8 cellular contexts compared by ENCODE assay signal in the genomic region with DNA sequence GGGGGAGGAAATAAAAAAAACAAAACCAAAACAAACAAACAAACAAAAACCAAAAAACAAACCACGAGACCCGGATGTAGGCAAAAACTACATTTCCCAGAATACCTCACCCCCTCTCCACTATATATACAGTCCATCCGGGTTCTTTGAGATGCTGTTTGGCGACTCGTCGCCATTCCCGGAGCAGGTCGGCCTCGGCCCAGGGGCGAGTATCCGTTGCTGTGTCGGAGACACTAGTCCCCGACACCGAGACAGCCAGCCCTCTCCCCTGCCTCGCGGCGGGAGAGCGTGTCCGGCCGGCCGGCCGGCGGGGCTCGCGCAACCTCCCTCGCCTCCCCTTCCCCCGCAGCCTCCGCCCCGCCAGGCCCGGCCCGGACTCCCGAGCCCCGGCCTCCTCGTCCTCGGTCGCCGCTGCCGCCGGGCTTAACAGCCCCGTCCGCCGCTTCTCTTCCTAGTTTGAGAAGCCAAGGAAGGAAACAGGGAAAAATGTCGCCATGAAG. TPM values are rescaled to one million over a fixed set of nuclear protein-coding genes. Genes with fewer than 3 reads are reported as not detected.
A peak's percentile ranks its signal among the peaks of the same experiment; 100 is the strongest.
DNase-seq lines count a peak whose midpoint lies in the region; ATAC-seq and TF ChIP-seq lines count a peak whose summit lies in the region.

RNF10 (plus strand) TSS at position 154 of the 500 bp plus-strand sequence. CDS start 456 bp downstream, outside the sequence.

- intact Hi-C loops in head of caudate nucleus (cut with DNase I): no loop called here

- no peaks in the 10 kb centered on the region; the same call in 1 of the 2 replicates for H3K27me3 Mint-ChIP-seq in HFFc6 (ENCODE audit: insufficient read depth)
- no peaks in the 10 kb centered on the region for H3K27me3 Mint-ChIP-seq in activated naive CD8-positive, alpha-beta T cell treated with anti-CD3 and anti-CD28 coated beads, Interleukin-2, amount 10 ng/mL, durations not matched to agents 7 days and 5 days

- H3K27me3 ChIP-seq in thoracic aorta (replicated peaks; ENCODE audit: insufficient read depth): no peaks in the 10 kb centered on the region

- DNase-seq in GF-D8 (lab: John Stamatoyannopoulos, UW): peak; percentile 66
- peak; percentile 87 for DNase-seq in HFFc6
- DNase-seq in NCI-H1105 (lab: John Stamatoyannopoulos, UW): peak; percentile 88
- peak; percentile 83 to 91 for DNase-seq in SW 1271 (lab: John Stamatoyannopoulos, UW)
- peak; percentile 75 for DNase-seq in activated naive CD8-positive, alpha-beta T cell treated with anti-CD3 and anti-CD28 coated beads, Interleukin-2, amount 10 ng/mL, durations not matched to agents 7 days and 5 days
- peak; percentile 63 to 93 (median 82) for DNase-seq in head of caudate nucleus
- DNase-seq in omental fat pad (ENCODE audit: low spot score): no peak
- no peak for DNase-seq in thoracic aorta (ENCODE audit: low spot score)

- H3K9me3 Mint-ChIP-seq in HFFc6: no peaks in the 10 kb centered on the region
- no peaks in the 10 kb centered on the region for H3K9me3 Mint-ChIP-seq in activated naive CD8-positive, alpha-beta T cell treated with anti-CD3 and anti-CD28 coated beads, Interleukin-2, amount 10 ng/mL, durations not matched to agents 7 days and 5 days

- ATAC-seq in activated naive CD8-positive, alpha-beta T cell treated with anti-CD3 and anti-CD28 coated beads, Interleukin-2, amount 10 ng/mL, durations not matched to agents 7 days and 5 days (ENCODE audit: low read depth): peak; percentile 66
- ATAC-seq in omental fat pad (ENCODE audit: low FRiP score) (peak; percentile 77), thoracic aorta (ENCODE audit: insufficient number of reproducible peaks, low FRiP score, low read depth) (peak; percentile 71)

- peak within 1 kb of the TSS; percentile 90 for H3K27ac Mint-ChIP-seq in HFFc6
- peak within 1 kb of the TSS; percentile 88 for H3K27ac Mint-ChIP-seq in activated naive CD8-positive, alpha-beta T cell treated with anti-CD3 and anti-CD28 coated beads, Interleukin-2, amount 10 ng/mL, durations not matched to agents 7 days and 5 days

- H3K36me3 ChIP-seq in thoracic aorta: no peaks in the 10 kb centered on the region

- H3K36me3 Mint-ChIP-seq in HFFc6 (ENCODE audit: low read depth): peaks cover 22% of the 10 kb centered on the region
- H3K36me3 Mint-ChIP-seq in activated naive CD8-positive, alpha-beta T cell treated with anti-CD3 and anti-CD28 coated beads, Interleukin-2, amount 10 ng/mL, durations not matched to agents 7 days and 5 days: peaks cover 5% of the 10 kb centered on the region

- peak within 1 kb of the TSS; percentile 86 to 90 for H3K27ac ChIP-seq in thoracic aorta

- H3K4me1 ChIP-seq in thoracic aorta (ENCODE audit: control insufficient read depth in 1 of 2, low read depth in 2 of 2): peaks cover 37 to 41% of the 10 kb centered on the region in 2 donors

- H3K9me3 ChIP-seq in thoracic aorta: no peaks in the 10 kb centered on the region

- peak within 1 kb of the TSS; percentile 83 for H3K4me3 ChIP-seq in thoracic aorta

- TF ChIP-seq CTCF in HFFc6 (IDR thresholded peaks at IDR 0.05): no peak
- TF ChIP-seq CTCF in omental fat pad (IDR thresholded peaks at IDR 0.05): no peak
- TF ChIP-seq CTCF in thoracic aorta (IDR thresholded peaks at IDR 0.05): no peak

- H3K4me3 Mint-ChIP-seq in HFFc6: peak within 1 kb of the TSS; percentile 96
- H3K4me3 Mint-ChIP-seq in activated naive CD8-positive, alpha-beta T cell treated with anti-CD3 and anti-CD28 coated beads, Interleukin-2, amount 10 ng/mL, durations not matched to agents 7 days and 5 days: peak within 1 kb of the TSS; percentile 92

- peaks cover 54% of the 10 kb centered on the region for H3K4me1 Mint-ChIP-seq in HFFc6 (ENCODE audit: low read depth)
- peaks cover 47% of the 10 kb centered on the region for H3K4me1 Mint-ChIP-seq in activated naive CD8-positive, alpha-beta T cell treated with anti-CD3 and anti-CD28 coated beads, Interleukin-2, amount 10 ng/mL, durations not matched to agents 7 days and 5 days

- POLR2A ChIA-PET in activated naive CD8-positive, alpha-beta T cell treated with anti-CD3 and anti-CD28 coated beads, Interleukin-2, amount 10 ng/mL, durations not matched to agents 7 days and 5 days (lab: Charles Lee): interaction anchor here (0.7 to 2.5 kb wide), 5 partner anchors 46 to 96 kb away, joined by 3 to 11 read pairs (median 6); partner anchors contain the start of genes COX6A1, POP5 and SRSF9

RNA-seq across cellular contexts. Expression of gene RNF10, which starts in this region (rescaled TPM):
- 100 to 1,000 TPM; 145 to 203 (median 158) TPM for total RNA-seq in HFFc6 (2021; fragmentation: NEBNext Ultra II Directional; extraction: Animal tissue kit (Norgen Biotek cat#: 25700))
- 100 to 1,000 TPM; 205 to 216 TPM for total RNA-seq in activated naive CD8-positive, alpha-beta T cell treated with anti-CD3 and anti-CD28 coated beads, Interleukin-2, amount 10 ng/mL, durations not matched to agents 7 days and 5 days
- 100 to 1,000 TPM; 124 to 217 (median 167) TPM for total RNA-seq in omental fat pad
- 100 to 1,000 TPM in 1 of 2 donors, 10 to 100 TPM in 1; 98.0 to 165 TPM for total RNA-seq in thoracic aorta

Comparison
In these comparisons a context has a peak if more than half of its experiments do, and no peak if none do; other contexts are left out.
1. DNase-seq: peak in GF-D8 (single experiment), HFFc6 (single experiment), NCI-H1105 (single experiment), SW 1271 (2 of 2), activated naive CD8-positive, alpha-beta T cell treated with anti-CD3 and anti-CD28 coated beads, Interleukin-2, amount 10 ng/mL, durations not matched to agents 7 days and 5 days (single experiment) and head of caudate nucleus (42 of 42); none in omental fat pad (single experiment) and thoracic aorta (single experiment).
2. Peak in every context shown above with its lines, with median percentiles within 50 percentile points of each other: ATAC-seq.